ENCODE assay signal across 38 cellular contexts in the genomic region with DNA sequence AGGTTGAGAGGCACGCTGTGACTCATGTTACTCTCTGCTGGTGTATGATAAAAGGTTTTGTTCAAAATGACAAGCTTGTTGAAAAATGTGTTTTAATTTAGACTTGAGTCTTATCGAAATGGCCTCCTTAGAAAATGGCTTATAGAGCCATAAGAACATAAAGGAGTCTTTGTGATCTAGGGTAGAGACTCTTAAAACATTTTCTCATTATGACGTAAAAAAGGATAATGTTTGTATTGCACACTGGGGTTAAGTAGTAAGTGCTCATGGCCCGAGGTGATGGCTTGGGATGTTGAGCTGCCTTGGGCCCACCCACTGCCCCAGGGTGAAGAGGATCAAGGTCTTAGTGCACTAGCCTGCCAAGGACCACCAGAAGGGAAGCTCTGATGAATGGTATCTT.
"Had no signal": no experiment of that assay in that cellular context is flagged by ENCODE, and none has a peak within 500 bp of the region (broad histone marks: within the 10 kb centered on the region; RNA-seq: fewer than 3 reads in every experiment).

No MANE protein-coding gene starts in this region.

- H3K9me3 Mint-ChIP-seq: activated CD8-positive, alpha-beta T cell treated with anti-CD3 and anti-CD28 coated beads for 36 hours; activated naive CD8-positive, alpha-beta T cell treated with anti-CD3 and anti-CD28 coated beads, Interleukin-2, amount 50 U/mL, for 24 hours; activated T-helper 1 cell treated with anti-CD3 and anti-CD28 coated beads, Interleukin-12 subunit alpha, Interleukin-12 subunit beta, Interleukin-2, Interleukin-4 antibody, amounts not matched to agents 30 ng/mL and 10 ng/mL and 1 ng/mL, durations not matched to agents 14 hours and 24 hours and 36 hours; activated T-helper 2 cell treated with anti-CD3 and anti-CD28 coated beads, Interferon-gamma antibody, Interleukin-2, Interleukin-4, amounts not matched to agents 10 μg/mL and 5 μg/mL and 100 μg/mL, durations not matched to agents 14 hours and 24 hours and 36 hours; dendritic cell treated with granulocyte-macrophage colony-stimulating factor and Interleukin-4, amounts not matched to agents 40 ng/mL and 50 ng/mL, for 4 days; T-helper 2 cell treated with Interferon-gamma antibody and Interleukin-4, amounts not matched to agents 5 μg/mL and 100 μg/mL, for 36 hours had no signal

- H3K9me3 ChIP-seq: adrenal gland, body of pancreas, esophagus squamous epithelium had no signal

- H3K36me3 Mint-ChIP-seq: activated CD8-positive, alpha-beta memory T cell treated with anti-CD3 and anti-CD28 coated beads, Interleukin-2, amount 10 ng/mL, durations not matched to agents 7 days and 5 days had no signal

- H3K27ac Mint-ChIP-seq: activated B cell treated with CpG ODN at 0.5 μM for 24 hours; activated CD8-positive, alpha-beta memory T cell treated with anti-CD3 and anti-CD28 coated beads, Interleukin-2, amount 10 ng/mL, durations not matched to agents 7 days and 5 days; activated CD8-positive, alpha-beta T cell treated with anti-CD3 and anti-CD28 coated beads for 36 hours; activated naive CD4-positive, alpha-beta T cell treated with anti-CD3 and anti-CD28 coated beads for 36 hours; activated naive CD4-positive, alpha-beta T cell treated with anti-CD3 and anti-CD28 coated beads, Interleukin-2, amount 50 U/mL, for 24 hours; activated naive CD8-positive, alpha-beta T cell treated with anti-CD3 and anti-CD28 coated beads for 36 hours; activated naive CD8-positive, alpha-beta T cell treated with anti-CD3 and anti-CD28 coated beads, Interleukin-2, amount 50 U/mL, for 24 hours; activated T-helper 1 cell treated with anti-CD3 and anti-CD28 coated beads, Interleukin-12 subunit alpha, Interleukin-12 subunit beta, Interleukin-2, Interleukin-4 antibody, amounts not matched to agents 30 ng/mL and 10 ng/mL and 1 ng/mL, durations not matched to agents 14 hours and 24 hours and 36 hours; activated T-helper 2 cell treated with anti-CD3 and anti-CD28 coated beads, Interferon-gamma antibody, Interleukin-2, Interleukin-4, amounts not matched to agents 10 μg/mL and 5 μg/mL and 100 μg/mL, durations not matched to agents 14 hours and 24 hours and 36 hours; dendritic cell treated with granulocyte-macrophage colony-stimulating factor and Interleukin-4, amounts not matched to agents 40 ng/mL and 50 ng/mL, for 4 days; endodermal cell; T-helper 17 cell; T-helper 2 cell treated with Interferon-gamma antibody and Interleukin-4, amounts not matched to agents 5 μg/mL and 100 μg/mL, for 36 hours had no signal

- H3K27me3 Mint-ChIP-seq: activated B cell treated with CpG ODN at 0.5 μM for 24 hours; activated CD8-positive, alpha-beta memory T cell treated with anti-CD3 and anti-CD28 coated beads, Interleukin-2, amount 10 ng/mL, durations not matched to agents 7 days and 5 days; activated CD8-positive, alpha-beta T cell treated with anti-CD3 and anti-CD28 coated beads for 36 hours; activated naive CD4-positive, alpha-beta T cell treated with anti-CD3 and anti-CD28 coated beads, Interleukin-2, amount 50 U/mL, for 24 hours; activated naive CD8-positive, alpha-beta T cell treated with anti-CD3 and anti-CD28 coated beads for 36 hours; activated naive CD8-positive, alpha-beta T cell treated with anti-CD3 and anti-CD28 coated beads, Interleukin-2, amount 50 U/mL, for 24 hours; dendritic cell treated with granulocyte-macrophage colony-stimulating factor and Interleukin-4, amounts not matched to agents 40 ng/mL and 50 ng/mL, for 4 days; T-helper 17 cell had no signal

- H3K4me3 Mint-ChIP-seq: activated B cell treated with CpG ODN at 0.5 μM for 24 hours; activated CD8-positive, alpha-beta memory T cell treated with anti-CD3 and anti-CD28 coated beads, Interleukin-2, amount 10 ng/mL, durations not matched to agents 7 days and 5 days; activated CD8-positive, alpha-beta T cell treated with anti-CD3 and anti-CD28 coated beads for 36 hours; activated naive CD4-positive, alpha-beta T cell treated with anti-CD3 and anti-CD28 coated beads for 36 hours; activated naive CD4-positive, alpha-beta T cell treated with anti-CD3 and anti-CD28 coated beads, Interleukin-2, amount 50 U/mL, for 24 hours; activated naive CD8-positive, alpha-beta T cell treated with anti-CD3 and anti-CD28 coated beads for 36 hours; activated naive CD8-positive, alpha-beta T cell treated with anti-CD3 and anti-CD28 coated beads, Interleukin-2, amount 50 U/mL, for 24 hours; activated T-helper 1 cell treated with anti-CD3 and anti-CD28 coated beads, Interleukin-12 subunit alpha, Interleukin-12 subunit beta, Interleukin-2, Interleukin-4 antibody, amounts not matched to agents 30 ng/mL and 10 ng/mL and 1 ng/mL, durations not matched to agents 14 hours and 24 hours and 36 hours; dendritic cell treated with granulocyte-macrophage colony-stimulating factor and Interleukin-4, amounts not matched to agents 40 ng/mL and 50 ng/mL, for 4 days; endodermal cell; T-helper 17 cell; T-helper 2 cell treated with Interferon-gamma antibody and Interleukin-4, amounts not matched to agents 5 μg/mL and 100 μg/mL, for 36 hours had no signal

- H3K27ac ChIP-seq: adrenal gland, body of pancreas, cardiac muscle cell, coronary artery, dorsolateral prefrontal cortex, epithelial cell of prostate, esophagus squamous epithelium, WERI-Rb-1 had no signal

- H3K4me1 ChIP-seq: adrenal gland, body of pancreas had no signal

- H3K4me1 Mint-ChIP-seq: activated B cell treated with CpG ODN at 0.5 μM for 24 hours; activated CD8-positive, alpha-beta memory T cell treated with anti-CD3 and anti-CD28 coated beads, Interleukin-2, amount 10 ng/mL, durations not matched to agents 7 days and 5 days; activated naive CD8-positive, alpha-beta T cell treated with anti-CD3 and anti-CD28 coated beads for 36 hours; activated naive CD8-positive, alpha-beta T cell treated with anti-CD3 and anti-CD28 coated beads, Interleukin-2, amount 50 U/mL, for 24 hours had no signal

- H3K27me3 ChIP-seq: adrenal gland, body of pancreas, cardiac muscle cell, dorsolateral prefrontal cortex, esophagus squamous epithelium had no signal

- H3K36me3 ChIP-seq: adrenal gland, cardiac muscle cell, esophagus squamous epithelium, WERI-Rb-1 had no signal

- FAIRE-seq: frontal cortex had no signal

- H3K4me3 ChIP-seq: adrenal gland, body of pancreas, cardiac muscle cell, coronary artery, dorsolateral prefrontal cortex, esophagus squamous epithelium had no signal

- DNase-seq: activated B cell treated with CpG ODN at 0.5 μM for 24 hours; activated CD4-positive, alpha-beta T cell treated with anti-CD3 and anti-CD28 coated beads for 48 hours; activated CD4-positive, alpha-beta T cell treated with anti-CD3 and anti-CD28 coated beads, Interleukin-2, amount 50 U/mL, for 1 hour; activated CD4-positive, alpha-beta T cell treated with anti-CD3 and anti-CD28 coated beads, Interleukin-2, amount 50 U/mL, for 48 hours; activated CD8-positive, alpha-beta memory T cell treated with anti-CD3 and anti-CD28 coated beads, Interleukin-2, amount 10 ng/mL, durations not matched to agents 7 days and 5 days; activated CD8-positive, alpha-beta memory T cell treated with anti-CD3 and anti-CD28 coated beads, Interleukin-2, amount 50 U/mL, for 4 hours; activated CD8-positive, alpha-beta T cell treated with anti-CD3 and anti-CD28 coated beads for 36 hours; activated effector memory CD4-positive, alpha-beta T cell treated with anti-CD3 and anti-CD28 coated beads, Interleukin-2, amount 50 U/mL, for 16 hours; activated naive CD4-positive, alpha-beta T cell treated with anti-CD3 and anti-CD28 coated beads for 36 hours; activated naive CD8-positive, alpha-beta T cell treated with anti-CD3 and anti-CD28 coated beads for 36 hours; activated naive CD8-positive, alpha-beta T cell treated with anti-CD3 and anti-CD28 coated beads, Interleukin-2, amount 50 U/mL, for 24 hours; activated T-cell treated with anti-CD3 and anti-CD28 coated beads, Interleukin-2, amount 50 U/mL, for 1 hour; activated T-cell treated with anti-CD3 and anti-CD28 coated beads, Interleukin-2, amount 50 U/mL, for 48 hours; adrenal gland; amygdala; aorta; body of pancreas; central memory CD4-positive, alpha-beta T cell; cerebellar nuclear complex; dorsolateral prefrontal cortex; effector memory CD4-positive, alpha-beta T cell; endodermal cell; esophagus squamous epithelium; head of caudate nucleus; T-helper 1 cell; T-helper 17 cell; T1000; WERI-Rb-1 had no signal

- ATAC-seq: activated CD4-positive, CD25-positive, alpha-beta regulatory T cell treated with anti-CD3 and anti-CD28 coated beads, Interleukin-2, amount 50 U/mL, for 24 hours; activated CD8-positive, alpha-beta memory T cell treated with anti-CD3 and anti-CD28 coated beads, Interleukin-2, amount 10 ng/mL, durations not matched to agents 7 days and 5 days; activated CD8-positive, alpha-beta T cell treated with anti-CD3 and anti-CD28 coated beads for 36 hours; activated naive CD8-positive, alpha-beta T cell treated with anti-CD3 and anti-CD28 coated beads, Interleukin-2, amount 50 U/mL, for 24 hours; body of pancreas; T-helper 17 cell had no signal
